Comparison of ENCODE assay signal across 1 cellular context in the genomic region with DNA sequence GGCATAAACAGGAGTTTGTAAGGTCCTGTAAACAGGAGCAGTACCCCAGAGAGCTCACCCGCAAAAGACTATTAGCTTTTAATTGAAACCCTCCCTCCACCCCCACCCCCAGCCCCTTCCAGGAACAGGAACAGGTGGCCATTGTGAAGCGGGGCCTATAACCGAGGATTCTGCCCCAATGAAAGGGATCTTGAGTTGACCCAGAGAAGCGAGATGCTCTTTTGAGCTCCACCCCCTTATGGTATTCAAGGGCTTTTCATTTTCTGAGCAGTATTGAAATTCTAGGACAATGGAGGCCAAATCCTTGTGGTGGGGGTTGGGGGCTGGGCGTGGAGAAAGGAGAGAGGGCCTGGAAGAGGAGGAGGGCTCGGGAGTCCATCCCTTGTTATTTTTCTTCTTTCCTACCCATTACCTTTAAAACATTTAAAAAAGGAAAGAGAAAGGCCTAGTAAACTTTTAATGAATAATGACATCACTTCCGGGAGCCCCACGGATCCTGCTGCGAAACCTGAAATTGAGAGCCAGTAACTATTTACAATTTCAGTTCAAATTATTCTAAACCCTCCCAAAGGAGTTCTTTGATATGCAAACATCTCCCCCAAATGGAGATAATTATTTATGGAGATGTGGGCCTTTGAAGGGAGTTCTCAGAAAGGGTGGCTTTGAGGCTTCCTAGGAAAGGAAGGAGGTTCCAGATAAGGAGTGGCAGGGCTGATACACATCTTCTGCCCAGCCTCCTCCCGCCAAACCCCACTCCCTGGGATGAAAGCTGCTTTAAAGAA.
A peak's percentile ranks its signal among the peaks of the same experiment; 100 is the strongest.
TF ChIP-seq lines count a peak whose summit lies in the region.

No MANE protein-coding gene starts in this region.

TF ChIP-seq in K562, 482 proteins besides CTCF, POLR2A, EP300 and RAD21 (continued from another document and continues in another):
- TF ChIP-seq PCBP2 (IDR thresholded peaks at IDR 0.05; ENCODE audit: low read depth, low read length, poor library complexity, severe bottlenecking) (no peak), ATF7 (IDR thresholded peaks at IDR 0.05) (peak; percentile 77; the same call in 1 of the 2 replicates), NBN (IDR thresholded peaks at IDR 0.05; ENCODE audit: low read depth) (no peak), SRF (CRISPR knock-in tag; IDR thresholded peaks at IDR 0.05) (peak in 1 of 2 experiments; percentile 75; a peak in 1 of 4 replicates), SMARCB1 (IDR thresholded peaks at IDR 0.05; ENCODE audit: insufficient read length, low read depth) (no peak), ELF2 (CRISPR knock-in tag; IDR thresholded peaks at IDR 0.05) (no peak), RUNX1 (IDR thresholded peaks at IDR 0.05; ENCODE audit: low read depth) (no peak), TBL1XR1 (IDR thresholded peaks at IDR 0.05; ENCODE audit: low read length in 2 of 2) (no peak), HNRNPL (IDR thresholded peaks at IDR 0.05; ENCODE audit: low read depth, low read length) (no peak), HDAC1 (IDR thresholded peaks at IDR 0.05) (no peak), PTBP1 (IDR thresholded peaks at IDR 0.05; ENCODE audit: low read depth, low read length) (no peak), ILF3 (IDR thresholded peaks at IDR 0.05; ENCODE audit: borderline replicate concordance) (no peak), HLTF (IDR thresholded peaks at IDR 0.05) (no peak), HDAC3 (IDR thresholded peaks at IDR 0.05; ENCODE audit: borderline replicate concordance, partially characterized antibody) (no peak), YY1 (IDR thresholded peaks at IDR 0.05; ENCODE audit: borderline replicate concordance in 1 of 3, control insufficient read depth in 1 of 3, extremely low read depth in 1 of 3, insufficient read depth in 3 of 3, insufficient read length in 1 of 3, insufficient replicate concordance in 2 of 3, low read depth in 1 of 3, low read length in 2 of 3) (no peak), STAT5B (CRISPR knock-in tag; IDR thresholded peaks at IDR 0.05) (no peak), CHCHD3 (CRISPR knock-in tag; IDR thresholded peaks at IDR 0.05) (no peak), ATF1 (CRISPR knock-in tag; IDR thresholded peaks at IDR 0.05) (no peak), ATF1 (tag; IDR thresholded peaks at IDR 0.05) (peak; percentile 60; the same call in 1 of the 2 replicates), ETV1 (tag; conservative IDR thresholded peaks at IDR 0.05; ENCODE audit: low read depth) (peak; percentile 22; the same call in 1 of the 2 replicates), KAT2B (IDR thresholded peaks at IDR 0.05; ENCODE audit: low read depth, low read length) (no peak), ZFPM2 (CRISPR knock-in tag; IDR thresholded peaks at IDR 0.05) (no peak), CC2D1A (IDR thresholded peaks at IDR 0.05) (no peak), ZNF232 (CRISPR knock-in tag; IDR thresholded peaks at IDR 0.05) (no peak), U2AF1 (optimal IDR thresholded peaks at IDR 0.05; ENCODE audit: low read depth, low read length) (no peak), PTRF (tag; IDR thresholded peaks at IDR 0.05) (no peak)
- TF ChIP-seq, protein P1, sequence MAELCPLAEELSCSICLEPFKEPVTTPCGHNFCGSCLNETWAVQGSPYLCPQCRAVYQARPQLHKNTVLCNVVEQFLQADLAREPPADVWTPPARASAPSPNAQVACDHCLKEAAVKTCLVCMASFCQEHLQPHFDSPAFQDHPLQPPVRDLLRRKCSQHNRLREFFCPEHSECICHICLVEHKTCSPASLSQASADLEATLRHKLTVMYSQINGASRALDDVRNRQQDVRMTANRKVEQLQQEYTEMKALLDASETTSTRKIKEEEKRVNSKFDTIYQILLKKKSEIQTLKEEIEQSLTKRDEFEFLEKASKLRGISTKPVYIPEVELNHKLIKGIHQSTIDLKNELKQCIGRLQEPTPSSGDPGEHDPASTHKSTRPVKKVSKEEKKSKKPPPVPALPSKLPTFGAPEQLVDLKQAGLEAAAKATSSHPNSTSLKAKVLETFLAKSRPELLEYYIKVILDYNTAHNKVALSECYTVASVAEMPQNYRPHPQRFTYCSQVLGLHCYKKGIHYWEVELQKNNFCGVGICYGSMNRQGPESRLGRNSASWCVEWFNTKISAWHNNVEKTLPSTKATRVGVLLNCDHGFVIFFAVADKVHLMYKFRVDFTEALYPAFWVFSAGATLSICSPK (IDR thresholded peaks at IDR 0.05; ENCODE audit: borderline replicate concordance): no peak
- TF ChIP-seq, protein P2, sequence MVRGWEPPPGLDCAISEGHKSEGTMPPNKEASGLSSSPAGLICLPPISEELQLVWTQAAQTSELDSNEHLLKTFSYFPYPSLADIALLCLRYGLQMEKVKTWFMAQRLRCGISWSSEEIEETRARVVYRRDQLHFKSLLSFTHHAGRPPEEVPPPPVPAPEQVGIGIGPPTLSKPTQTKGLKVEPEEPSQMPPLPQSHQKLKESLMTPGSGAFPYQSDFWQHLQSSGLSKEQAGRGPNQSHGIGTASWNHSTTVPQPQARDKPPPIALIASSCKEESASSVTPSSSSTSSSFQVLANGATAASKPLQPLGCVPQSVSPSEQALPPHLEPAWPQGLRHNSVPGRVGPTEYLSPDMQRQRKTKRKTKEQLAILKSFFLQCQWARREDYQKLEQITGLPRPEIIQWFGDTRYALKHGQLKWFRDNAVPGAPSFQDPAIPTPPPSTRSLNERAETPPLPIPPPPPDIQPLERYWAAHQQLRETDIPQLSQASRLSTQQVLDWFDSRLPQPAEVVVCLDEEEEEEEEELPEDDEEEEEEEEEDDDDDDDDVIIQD (CRISPR knock-in tag; IDR thresholded peaks at IDR 0.05): no peak
- TF ChIP-seq, protein P3, sequence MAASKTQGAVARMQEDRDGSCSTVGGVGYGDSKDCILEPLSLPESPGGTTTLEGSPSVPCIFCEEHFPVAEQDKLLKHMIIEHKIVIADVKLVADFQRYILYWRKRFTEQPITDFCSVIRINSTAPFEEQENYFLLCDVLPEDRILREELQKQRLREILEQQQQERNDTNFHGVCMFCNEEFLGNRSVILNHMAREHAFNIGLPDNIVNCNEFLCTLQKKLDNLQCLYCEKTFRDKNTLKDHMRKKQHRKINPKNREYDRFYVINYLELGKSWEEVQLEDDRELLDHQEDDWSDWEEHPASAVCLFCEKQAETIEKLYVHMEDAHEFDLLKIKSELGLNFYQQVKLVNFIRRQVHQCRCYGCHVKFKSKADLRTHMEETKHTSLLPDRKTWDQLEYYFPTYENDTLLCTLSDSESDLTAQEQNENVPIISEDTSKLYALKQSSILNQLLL (CRISPR knock-in tag; IDR thresholded peaks at IDR 0.05; ENCODE audit: borderline replicate concordance): no peak
- TF ChIP-seq, protein P4, sequence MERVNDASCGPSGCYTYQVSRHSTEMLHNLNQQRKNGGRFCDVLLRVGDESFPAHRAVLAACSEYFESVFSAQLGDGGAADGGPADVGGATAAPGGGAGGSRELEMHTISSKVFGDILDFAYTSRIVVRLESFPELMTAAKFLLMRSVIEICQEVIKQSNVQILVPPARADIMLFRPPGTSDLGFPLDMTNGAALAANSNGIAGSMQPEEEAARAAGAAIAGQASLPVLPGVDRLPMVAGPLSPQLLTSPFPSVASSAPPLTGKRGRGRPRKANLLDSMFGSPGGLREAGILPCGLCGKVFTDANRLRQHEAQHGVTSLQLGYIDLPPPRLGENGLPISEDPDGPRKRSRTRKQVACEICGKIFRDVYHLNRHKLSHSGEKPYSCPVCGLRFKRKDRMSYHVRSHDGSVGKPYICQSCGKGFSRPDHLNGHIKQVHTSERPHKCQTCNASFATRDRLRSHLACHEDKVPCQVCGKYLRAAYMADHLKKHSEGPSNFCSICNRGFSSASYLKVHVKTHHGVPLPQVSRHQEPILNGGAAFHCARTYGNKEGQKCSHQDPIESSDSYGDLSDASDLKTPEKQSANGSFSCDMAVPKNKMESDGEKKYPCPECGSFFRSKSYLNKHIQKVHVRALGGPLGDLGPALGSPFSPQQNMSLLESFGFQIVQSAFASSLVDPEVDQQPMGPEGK (CRISPR knock-in tag; IDR thresholded peaks at IDR 0.05; ENCODE audit: borderline replicate concordance): no peak
- TF ChIP-seq, protein P5, sequence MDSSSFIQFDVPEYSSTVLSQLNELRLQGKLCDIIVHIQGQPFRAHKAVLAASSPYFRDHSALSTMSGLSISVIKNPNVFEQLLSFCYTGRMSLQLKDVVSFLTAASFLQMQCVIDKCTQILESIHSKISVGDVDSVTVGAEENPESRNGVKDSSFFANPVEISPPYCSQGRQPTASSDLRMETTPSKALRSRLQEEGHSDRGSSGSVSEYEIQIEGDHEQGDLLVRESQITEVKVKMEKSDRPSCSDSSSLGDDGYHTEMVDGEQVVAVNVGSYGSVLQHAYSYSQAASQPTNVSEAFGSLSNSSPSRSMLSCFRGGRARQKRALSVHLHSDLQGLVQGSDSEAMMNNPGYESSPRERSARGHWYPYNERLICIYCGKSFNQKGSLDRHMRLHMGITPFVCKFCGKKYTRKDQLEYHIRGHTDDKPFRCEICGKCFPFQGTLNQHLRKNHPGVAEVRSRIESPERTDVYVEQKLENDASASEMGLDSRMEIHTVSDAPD (CRISPR knock-in tag; IDR thresholded peaks at IDR 0.05): no peak
- TF ChIP-seq, protein P6, sequence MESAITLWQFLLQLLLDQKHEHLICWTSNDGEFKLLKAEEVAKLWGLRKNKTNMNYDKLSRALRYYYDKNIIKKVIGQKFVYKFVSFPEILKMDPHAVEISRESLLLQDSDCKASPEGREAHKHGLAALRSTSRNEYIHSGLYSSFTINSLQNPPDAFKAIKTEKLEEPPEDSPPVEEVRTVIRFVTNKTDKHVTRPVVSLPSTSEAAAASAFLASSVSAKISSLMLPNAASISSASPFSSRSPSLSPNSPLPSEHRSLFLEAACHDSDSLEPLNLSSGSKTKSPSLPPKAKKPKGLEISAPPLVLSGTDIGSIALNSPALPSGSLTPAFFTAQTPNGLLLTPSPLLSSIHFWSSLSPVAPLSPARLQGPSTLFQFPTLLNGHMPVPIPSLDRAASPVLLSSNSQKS (CRISPR knock-in tag; IDR thresholded peaks at IDR 0.05): no peak
- TF ChIP-seq, protein P7, sequence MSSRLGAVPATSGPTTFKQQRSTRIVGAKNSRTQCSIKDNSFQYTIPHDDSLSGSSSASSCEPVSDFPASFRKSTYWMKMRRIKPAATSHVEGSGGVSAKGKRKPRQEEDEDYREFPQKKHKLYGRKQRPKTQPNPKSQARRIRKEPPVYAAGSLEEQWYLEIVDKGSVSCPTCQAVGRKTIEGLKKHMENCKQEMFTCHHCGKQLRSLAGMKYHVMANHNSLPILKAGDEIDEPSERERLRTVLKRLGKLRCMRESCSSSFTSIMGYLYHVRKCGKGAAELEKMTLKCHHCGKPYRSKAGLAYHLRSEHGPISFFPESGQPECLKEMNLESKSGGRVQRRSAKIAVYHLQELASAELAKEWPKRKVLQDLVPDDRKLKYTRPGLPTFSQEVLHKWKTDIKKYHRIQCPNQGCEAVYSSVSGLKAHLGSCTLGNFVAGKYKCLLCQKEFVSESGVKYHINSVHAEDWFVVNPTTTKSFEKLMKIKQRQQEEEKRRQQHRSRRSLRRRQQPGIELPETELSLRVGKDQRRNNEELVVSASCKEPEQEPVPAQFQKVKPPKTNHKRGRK (tag; IDR thresholded peaks at IDR 0.05): no peak
- TF ChIP-seq, protein P8, sequence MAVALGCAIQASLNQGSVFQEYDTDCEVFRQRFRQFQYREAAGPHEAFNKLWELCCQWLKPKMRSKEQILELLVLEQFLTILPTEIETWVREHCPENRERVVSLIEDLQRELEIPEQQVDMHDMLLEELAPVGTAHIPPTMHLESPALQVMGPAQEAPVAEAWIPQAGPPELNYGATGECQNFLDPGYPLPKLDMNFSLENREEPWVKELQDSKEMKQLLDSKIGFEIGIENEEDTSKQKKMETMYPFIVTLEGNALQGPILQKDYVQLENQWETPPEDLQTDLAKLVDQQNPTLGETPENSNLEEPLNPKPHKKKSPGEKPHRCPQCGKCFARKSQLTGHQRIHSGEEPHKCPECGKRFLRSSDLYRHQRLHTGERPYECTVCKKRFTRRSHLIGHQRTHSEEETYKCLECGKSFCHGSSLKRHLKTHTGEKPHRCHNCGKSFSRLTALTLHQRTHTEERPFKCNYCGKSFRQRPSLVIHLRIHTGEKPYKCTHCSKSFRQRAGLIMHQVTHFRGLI (CRISPR knock-in tag; IDR thresholded peaks at IDR 0.05): no peak
- TF ChIP-seq, protein P9, sequence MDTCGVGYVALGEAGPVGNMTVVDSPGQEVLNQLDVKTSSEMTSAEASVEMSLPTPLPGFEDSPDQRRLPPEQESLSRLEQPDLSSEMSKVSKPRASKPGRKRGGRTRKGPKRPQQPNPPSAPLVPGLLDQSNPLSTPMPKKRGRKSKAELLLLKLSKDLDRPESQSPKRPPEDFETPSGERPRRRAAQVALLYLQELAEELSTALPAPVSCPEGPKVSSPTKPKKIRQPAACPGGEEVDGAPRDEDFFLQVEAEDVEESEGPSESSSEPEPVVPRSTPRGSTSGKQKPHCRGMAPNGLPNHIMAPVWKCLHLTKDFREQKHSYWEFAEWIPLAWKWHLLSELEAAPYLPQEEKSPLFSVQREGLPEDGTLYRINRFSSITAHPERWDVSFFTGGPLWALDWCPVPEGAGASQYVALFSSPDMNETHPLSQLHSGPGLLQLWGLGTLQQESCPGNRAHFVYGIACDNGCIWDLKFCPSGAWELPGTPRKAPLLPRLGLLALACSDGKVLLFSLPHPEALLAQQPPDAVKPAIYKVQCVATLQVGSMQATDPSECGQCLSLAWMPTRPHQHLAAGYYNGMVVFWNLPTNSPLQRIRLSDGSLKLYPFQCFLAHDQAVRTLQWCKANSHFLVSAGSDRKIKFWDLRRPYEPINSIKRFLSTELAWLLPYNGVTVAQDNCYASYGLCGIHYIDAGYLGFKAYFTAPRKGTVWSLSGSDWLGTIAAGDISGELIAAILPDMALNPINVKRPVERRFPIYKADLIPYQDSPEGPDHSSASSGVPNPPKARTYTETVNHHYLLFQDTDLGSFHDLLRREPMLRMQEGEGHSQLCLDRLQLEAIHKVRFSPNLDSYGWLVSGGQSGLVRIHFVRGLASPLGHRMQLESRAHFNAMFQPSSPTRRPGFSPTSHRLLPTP (IDR thresholded peaks at IDR 0.05; ENCODE audit: borderline replicate concordance, extremely low read depth, insufficient read length): no peak
- TF ChIP-seq, protein P10, sequence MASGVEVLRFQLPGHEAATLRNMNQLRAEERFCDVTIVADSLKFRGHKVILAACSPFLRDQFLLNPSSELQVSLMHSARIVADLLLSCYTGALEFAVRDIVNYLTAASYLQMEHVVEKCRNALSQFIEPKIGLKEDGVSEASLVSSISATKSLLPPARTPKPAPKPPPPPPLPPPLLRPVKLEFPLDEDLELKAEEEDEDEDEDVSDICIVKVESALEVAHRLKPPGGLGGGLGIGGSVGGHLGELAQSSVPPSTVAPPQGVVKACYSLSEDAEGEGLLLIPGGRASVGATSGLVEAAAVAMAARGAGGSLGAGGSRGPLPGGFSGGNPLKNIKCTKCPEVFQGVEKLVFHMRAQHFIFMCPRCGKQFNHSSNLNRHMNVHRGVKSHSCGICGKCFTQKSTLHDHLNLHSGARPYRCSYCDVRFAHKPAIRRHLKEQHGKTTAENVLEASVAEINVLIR (CRISPR knock-in tag; IDR thresholded peaks at IDR 0.05): 0 out of 2 replicates have a peak, but pooled peaks have one; percentile 21
- TF ChIP-seq, protein P11, sequence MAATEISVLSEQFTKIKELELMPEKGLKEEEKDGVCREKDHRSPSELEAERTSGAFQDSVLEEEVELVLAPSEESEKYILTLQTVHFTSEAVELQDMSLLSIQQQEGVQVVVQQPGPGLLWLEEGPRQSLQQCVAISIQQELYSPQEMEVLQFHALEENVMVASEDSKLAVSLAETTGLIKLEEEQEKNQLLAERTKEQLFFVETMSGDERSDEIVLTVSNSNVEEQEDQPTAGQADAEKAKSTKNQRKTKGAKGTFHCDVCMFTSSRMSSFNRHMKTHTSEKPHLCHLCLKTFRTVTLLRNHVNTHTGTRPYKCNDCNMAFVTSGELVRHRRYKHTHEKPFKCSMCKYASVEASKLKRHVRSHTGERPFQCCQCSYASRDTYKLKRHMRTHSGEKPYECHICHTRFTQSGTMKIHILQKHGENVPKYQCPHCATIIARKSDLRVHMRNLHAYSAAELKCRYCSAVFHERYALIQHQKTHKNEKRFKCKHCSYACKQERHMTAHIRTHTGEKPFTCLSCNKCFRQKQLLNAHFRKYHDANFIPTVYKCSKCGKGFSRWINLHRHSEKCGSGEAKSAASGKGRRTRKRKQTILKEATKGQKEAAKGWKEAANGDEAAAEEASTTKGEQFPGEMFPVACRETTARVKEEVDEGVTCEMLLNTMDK (IDR thresholded peaks at IDR 0.05; ENCODE audit: borderline replicate concordance, insufficient read depth, low read depth, low read length, poor library complexity, severe bottlenecking): no peak
